Comparison of ENCODE assay signal across 18 cellular contexts in genomic region chr3:14243782-14244181, GRCh38.
DNase-seq lines count a peak whose midpoint lies in the region; ATAC-seq and TF ChIP-seq lines count a peak whose summit lies in the region.
"Had no signal": no experiment of that assay in that cellular context is flagged by ENCODE, and none has a peak within 500 bp of the region (broad histone marks: within the 10 kb centered on the region; RNA-seq: fewer than 3 reads in every experiment).

No MANE protein-coding gene starts in this region.

- H3K27ac ChIP-seq in PC-3 (ENCODE audit: low read length), result no peak overlapping the region
- no peak overlapping the region for H3K27ac ChIP-seq in neuronal stem cell (replicated peaks; ENCODE audit: low read length)
- H3K27ac ChIP-seq: BLaER1 treated with 17β-estradiol and CSF1 and Interleukin-3, amounts not matched to agents 10 nM and 100 nM; PC-9 had no signal

- H3K14ac ChIP-seq in neuronal stem cell (ENCODE audit: low read length), result no peak overlapping the region

- H3K9me3 ChIP-seq in PC-3 (ENCODE audit: low read length), result no peaks in the 10 kb centered on the region
- no peaks in the 10 kb centered on the region for H3K9me3 ChIP-seq in neuronal stem cell (replicated peaks in 1 of 2; ENCODE audit: control insufficient read depth in 2 of 2, insufficient read depth in 1 of 2, low read depth in 1 of 2, low read length in 2 of 2)
- H3K9me3 ChIP-seq: BLaER1 treated with 17β-estradiol and CSF1 and Interleukin-3, amounts not matched to agents 10 nM and 100 nM had no signal

- no peak overlapping the region for H3K23ac ChIP-seq in neuronal stem cell (ENCODE audit: low read depth, low read length, poor library complexity)

- H3K18ac ChIP-seq in neuronal stem cell (ENCODE audit: low read length), result peak overlapping the region; percentile 20

- no peak overlapping the region for H4K8ac ChIP-seq in neuronal stem cell (ENCODE audit: low read depth, low read length)

- H2AK5ac ChIP-seq in neuronal stem cell (ENCODE audit: low read depth, low read length), result peak overlapping the region; percentile 72

- H4K20me1 ChIP-seq in PC-3 (ENCODE audit: low read length), result no peaks in the 10 kb centered on the region

- H4K91ac ChIP-seq in neuronal stem cell (ENCODE audit: low read depth, low read length, poor library complexity), result no peak overlapping the region

- H2AFZ ChIP-seq in PC-3 (ENCODE audit: low read length) (no peak overlapping the region), neuronal stem cell (ENCODE audit: low read length) (no peak overlapping the region)
- H2AFZ ChIP-seq: PC-9 had no signal

- DNase-seq in ELF-1 (ENCODE audit: low read depth, low spot score) (peak; percentile 65), PC-3 (no peak), epithelial cell of esophagus (ENCODE audit: low read depth) (peak; percentile 75), neuronal stem cell (ENCODE audit: low spot score) (no peak), 8988T (no peak), kidney glomerular epithelial cell (lab: John Stamatoyannopoulos, UW) (no peak), NCI-H2196 (lab: John Stamatoyannopoulos, UW; ENCODE audit: unreplicated experiment) (no peak)
- DNase-seq: Calu3; CD8-positive, alpha-beta T cell; EL; KBM-7; MV-4-11; NCI-H1694 treated with DMSO at 0.1 percent for 48 hours; NCI-H510A treated with DMSO at 0.1 percent for 48 hours; NCI-H774; PC-9 had no signal

- BruUV-seq in PC-3 (replicated peaks; lab: Mats Ljungman, UMichigan), result no TSS peak

- no peak overlapping the region for H3K4ac ChIP-seq in neuronal stem cell (ENCODE audit: low read length)

- CTCF ChIA-PET in PC-3 (lab: Charles Lee), result no interaction called here

- ATAC-seq in PC-3 (peak; percentile 45), GM19455 (IDR thresholded peaks at IDR 0.05; ENCODE audit: unreplicated experiment) (no peak)
- ATAC-seq: CD8-positive, alpha-beta T cell had no signal

- TF ChIP-seq CTCF in PC-3 (conservative IDR thresholded peaks at IDR 0.05; ENCODE audit: low read depth, low read length) (no peak), epithelial cell of esophagus (IDR thresholded peaks at IDR 0.05; ENCODE audit: insufficient read depth, low read depth, low read length, missing control alignments) (no peak)

- no peaks in the 10 kb centered on the region for H3K27me3 ChIP-seq in PC-3 (ENCODE audit: low read length)
- peaks cover 0 to 21% (median 0%) of the 10 kb centered on the region in 3 experiments for H3K27me3 ChIP-seq in neuronal stem cell (ENCODE audit: control insufficient read depth in 3 of 3, insufficient read depth in 3 of 3, low read depth in 1 of 3, low read length in 3 of 3)

- H2BK5ac ChIP-seq in neuronal stem cell (ENCODE audit: low read length), result no peak overlapping the region

- H3K9ac ChIP-seq in PC-3 (ENCODE audit: low read length) (no peak overlapping the region), neuronal stem cell (ENCODE audit: low read depth, low read length, poor library complexity) (peak overlapping the region; percentile 31)
- H3K9ac ChIP-seq: BLaER1 treated with 17β-estradiol and CSF1 and Interleukin-3, amounts not matched to agents 10 nM and 100 nM had no signal

- H3K4me1 ChIP-seq in PC-3 (ENCODE audit: insufficient read depth, low read length) (no peaks in the 10 kb centered on the region), neuronal stem cell (ENCODE audit: control insufficient read depth in 2 of 2, insufficient read depth in 1 of 2, low read depth in 1 of 2, low read length in 2 of 2) (peaks cover 0 to 7% of the 10 kb centered on the region in 2 donors)

- H2BK15ac ChIP-seq in neuronal stem cell (ENCODE audit: low read length), result peak overlapping the region; percentile 25

- no peak overlapping the region for H3K4me3 ChIP-seq in PC-3 (ENCODE audit: low read length)
- no peak overlapping the region for H3K4me3 ChIP-seq in epithelial cell of esophagus (ENCODE audit: low read length)
- no peak overlapping the region for H3K4me3 ChIP-seq in neuronal stem cell (ENCODE audit: low read length in 2 of 2)
- H3K4me3 ChIP-seq: BLaER1 treated with 17β-estradiol and CSF1 and Interleukin-3, amounts not matched to agents 10 nM and 100 nM; PC-9 had no signal

- H3K79me1 ChIP-seq in neuronal stem cell (ENCODE audit: low read depth, low read length), result no peaks in the 10 kb centered on the region

- WGBS in neuronal stem cell (ENCODE audit: extremely low coverage in 2 of 2, insufficient read length in 2 of 2, insufficient replicate concordance in 1 of 2), 2 donors, result no CpG with 5 or more reads among the region's 5 CpGs

- POLR2A ChIA-PET in PC-3 (lab: Charles Lee; ENCODE audit: unreplicated experiment), result no interaction called here

- no peak overlapping the region for H3K4me2 ChIP-seq in PC-3 (ENCODE audit: low read length)
- no peak overlapping the region for H3K4me2 ChIP-seq in neuronal stem cell (ENCODE audit: insufficient read depth, low read length, poor library complexity, severe bottlenecking)
- H3K4me2 ChIP-seq: BLaER1 treated with 17β-estradiol and CSF1 and Interleukin-3, amounts not matched to agents 10 nM and 100 nM; PC-9 had no signal

- no peak overlapping the region for H2BK120ac ChIP-seq in neuronal stem cell (ENCODE audit: low read depth, low read length)

- no peaks in the 10 kb centered on the region for H3K36me3 ChIP-seq in PC-3 (ENCODE audit: low read depth, low read length)
- H3K36me3 ChIP-seq in neuronal stem cell (replicated peaks in 1 of 2; ENCODE audit: control insufficient read depth in 2 of 2, insufficient read depth in 2 of 2, low read length in 2 of 2), result no peaks in the 10 kb centered on the region
- H3K36me3 ChIP-seq: BLaER1 treated with 17β-estradiol and CSF1 and Interleukin-3, amounts not matched to agents 10 nM and 100 nM had no signal

- H3F3A ChIP-seq in PC-3 (ENCODE audit: low read length, unreplicated experiment), result no peaks in the 10 kb centered on the region

- no peaks in the 10 kb centered on the region for H3K79me2 ChIP-seq in PC-3 (ENCODE audit: low read length)

- H2BK12ac ChIP-seq in neuronal stem cell (ENCODE audit: low read length), result no peak overlapping the region

- intact Hi-C loops in PC-3 (cut with micrococcal nuclease), result no loop called here

- no peaks in the 10 kb centered on the region for H3K9me2 ChIP-seq in PC-3 (replicated peaks; ENCODE audit: low read length)

Comparison
In these comparisons a context has a peak if more than half of its experiments do, and no peak if none do; other contexts are left out.
1. DNase-seq: peak in ELF-1 (single experiment) and epithelial cell of esophagus (single experiment); none in PC-3 (single experiment), neuronal stem cell (single experiment), 8988T (single experiment), kidney glomerular epithelial cell (single experiment) and NCI-H2196 (single experiment).